Comparison of ENCODE assay signal across 11 cellular contexts in genomic region chr21:44709426-44710293, GRCh38. TPM values are rescaled to one million over a fixed set of nuclear protein-coding genes. Genes with fewer than 3 reads are reported as not detected.
DNase-seq lines count a peak whose midpoint lies in the region; ATAC-seq and TF ChIP-seq lines count a peak whose summit lies in the region.
"Had no signal": no experiment of that assay in that cellular context is flagged by ENCODE, and none has a peak within 500 bp of the region (broad histone marks: within the 10 kb centered on the region; RNA-seq: fewer than 3 reads in every experiment).

No MANE protein-coding gene starts in this region.

- POLR2A ChIA-PET in activated CD4-positive, alpha-beta T cell treated with anti-CD3 and anti-CD28 coated beads for 36 hours (lab: Charles Lee): no interaction called here

- CTCF ChIA-PET in activated CD4-positive, alpha-beta T cell treated with anti-CD3 and anti-CD28 coated beads for 36 hours (lab: Charles Lee): interaction anchor here (0.7 kb wide), 1 partner anchor 62 kb away, joined by 3 read pairs; no protein-coding TSS in a partner anchor

- H3K27me3 Mint-ChIP-seq in activated CD4-positive, alpha-beta T cell treated with anti-CD3 and anti-CD28 coated beads for 36 hours: peaks cover 70% of the 10 kb centered on the region
- H3K27me3 Mint-ChIP-seq in glutamatergic neuron (ENCODE audit: unreplicated experiment): peaks cover 32% of the 10 kb centered on the region

- H3K9me3 Mint-ChIP-seq in activated CD4-positive, alpha-beta T cell treated with anti-CD3 and anti-CD28 coated beads for 36 hours (ENCODE audit: low read depth): peaks cover 8% of the 10 kb centered on the region
- peaks cover 2% of the 10 kb centered on the region for H3K9me3 Mint-ChIP-seq in glutamatergic neuron (ENCODE audit: unreplicated experiment)
- no peaks in the 10 kb centered on the region for H3K9me3 Mint-ChIP-seq in stimulated activated effector memory CD8-positive, alpha-beta T cell treated with anti-CD3 and anti-CD28 coated beads, Interleukin-12 subunit alpha, Interleukin-12 subunit beta, amount 100 ng/mL, for 72 hours

- H3K36me3 Mint-ChIP-seq in activated CD4-positive, alpha-beta T cell treated with anti-CD3 and anti-CD28 coated beads for 36 hours (ENCODE audit: low read depth): peaks cover 11% of the 10 kb centered on the region
- H3K36me3 Mint-ChIP-seq in glutamatergic neuron (ENCODE audit: unreplicated experiment): no peaks in the 10 kb centered on the region
- H3K36me3 Mint-ChIP-seq in stimulated activated effector memory CD8-positive, alpha-beta T cell treated with anti-CD3 and anti-CD28 coated beads, Interleukin-12 subunit alpha, Interleukin-12 subunit beta, amount 100 ng/mL, for 72 hours: no peaks in the 10 kb centered on the region

- H3K4me1 Mint-ChIP-seq in activated CD4-positive, alpha-beta T cell treated with anti-CD3 and anti-CD28 coated beads for 36 hours: peaks cover 22% of the 10 kb centered on the region
- peaks cover 15% of the 10 kb centered on the region for H3K4me1 Mint-ChIP-seq in glutamatergic neuron (ENCODE audit: low read depth, unreplicated experiment)
- peaks cover 26% of the 10 kb centered on the region for H3K4me1 Mint-ChIP-seq in stimulated activated effector memory CD8-positive, alpha-beta T cell treated with anti-CD3 and anti-CD28 coated beads, Interleukin-12 subunit alpha, Interleukin-12 subunit beta, amount 100 ng/mL, for 72 hours

- H3K4me3 Mint-ChIP-seq in activated CD4-positive, alpha-beta T cell treated with anti-CD3 and anti-CD28 coated beads for 36 hours: no peak overlapping the region
- peak overlapping the region; percentile 22 for H3K4me3 Mint-ChIP-seq in glutamatergic neuron (ENCODE audit: unreplicated experiment)
- peak overlapping the region; percentile 28 for H3K4me3 Mint-ChIP-seq in stimulated activated effector memory CD8-positive, alpha-beta T cell treated with anti-CD3 and anti-CD28 coated beads, Interleukin-12 subunit alpha, Interleukin-12 subunit beta, amount 100 ng/mL, for 72 hours

- H3K27ac ChIP-seq in substantia nigra (ENCODE audit: low read depth, low read length, poor library complexity, severe bottlenecking): no peak overlapping the region
- H3K27ac ChIP-seq: psoas muscle, tibial nerve had no signal

- TF ChIP-seq CTCF in glutamatergic neuron (IDR thresholded peaks at IDR 0.05; ENCODE audit: partially characterized antibody, unreplicated experiment): no peak

- H3K27ac Mint-ChIP-seq in activated CD4-positive, alpha-beta T cell treated with anti-CD3 and anti-CD28 coated beads for 36 hours: no peak overlapping the region
- H3K27ac Mint-ChIP-seq in glutamatergic neuron (ENCODE audit: unreplicated experiment): no peak overlapping the region
- H3K27ac Mint-ChIP-seq in stimulated activated effector memory CD8-positive, alpha-beta T cell treated with anti-CD3 and anti-CD28 coated beads, Interleukin-12 subunit alpha, Interleukin-12 subunit beta, amount 100 ng/mL, for 72 hours: no peak overlapping the region

- intact Hi-C loops in activated CD4-positive, alpha-beta T cell treated with anti-CD3 and anti-CD28 coated beads for 36 hours (cut with DNase I, micrococcal nuclease): no loop called here

- ATAC-seq in activated CD4-positive, alpha-beta T cell treated with anti-CD3 and anti-CD28 coated beads for 36 hours: peak; percentile 33
- ATAC-seq in stimulated activated effector memory CD8-positive, alpha-beta T cell treated with anti-CD3 and anti-CD28 coated beads, Interleukin-12 subunit alpha, Interleukin-12 subunit beta, amount 100 ng/mL, for 72 hours: peak; percentile 17
- no peak for ATAC-seq in GM21423 (IDR thresholded peaks at IDR 0.05; ENCODE audit: unreplicated experiment)
- ATAC-seq in HG03469 (IDR thresholded peaks at IDR 0.05; ENCODE audit: unreplicated experiment): no peak

- peak; percentile 33 for DNase-seq in activated CD4-positive, alpha-beta T cell treated with anti-CD3 and anti-CD28 coated beads for 36 hours
- no peak for DNase-seq in activated CD4-positive, alpha-beta T cell treated with anti-CD3 and anti-CD28 coated beads for 1 hour
- DNase-seq in RPMI8226 (peak; percentile 72), glutamatergic neuron (no peak), substantia nigra (lab: John Stamatoyannopoulos, UW) (no peak)
- DNase-seq in stimulated activated effector memory CD8-positive, alpha-beta T cell treated with anti-CD3 and anti-CD28 coated beads, Interleukin-12 subunit alpha, Interleukin-12 subunit beta, amount 100 ng/mL, for 72 hours (ENCODE audit: low spot score in 2 of 2): no peak
- DNase-seq: cerebellar nuclear complex had no signal

RNA-seq across cellular contexts. Expression of gene TSPEAR, which starts 1.7 kb away (rescaled TPM):
- not detected for total RNA-seq in activated CD4-positive, alpha-beta T cell treated with anti-CD3 and anti-CD28 coated beads for 36 hours
- total RNA-seq in glutamatergic neuron (ENCODE audit: unreplicated experiment): not detected
- total RNA-seq: psoas muscle, tibial nerve had no signal

RNA-seq across cellular contexts. Expression of gene KRTAP10-12, which starts 12.7 kb away (rescaled TPM):
- not detected for total RNA-seq in activated CD4-positive, alpha-beta T cell treated with anti-CD3 and anti-CD28 coated beads for 36 hours
- total RNA-seq in glutamatergic neuron (ENCODE audit: unreplicated experiment): not detected
- total RNA-seq: psoas muscle, tibial nerve had no signal

RNA-seq across cellular contexts. Expression of gene KRTAP12-1, which starts 27.7 kb away (rescaled TPM):
- not detected for total RNA-seq in activated CD4-positive, alpha-beta T cell treated with anti-CD3 and anti-CD28 coated beads for 36 hours
- total RNA-seq in glutamatergic neuron (ENCODE audit: unreplicated experiment): not detected
- total RNA-seq: psoas muscle, tibial nerve had no signal

RNA-seq across cellular contexts. Expression of gene KRTAP12-2, which starts 42.9 kb away (rescaled TPM):
- not detected for total RNA-seq in activated CD4-positive, alpha-beta T cell treated with anti-CD3 and anti-CD28 coated beads for 36 hours
- total RNA-seq in glutamatergic neuron (ENCODE audit: unreplicated experiment): not detected
- total RNA-seq: psoas muscle, tibial nerve had no signal

RNA-seq across cellular contexts. Expression of gene KRTAP12-3, which starts 51.9 kb away (rescaled TPM):
- not detected for total RNA-seq in activated CD4-positive, alpha-beta T cell treated with anti-CD3 and anti-CD28 coated beads for 36 hours
- not detected for total RNA-seq in glutamatergic neuron (ENCODE audit: unreplicated experiment)
- total RNA-seq: psoas muscle, tibial nerve had no signal

Comparison
In these comparisons a context has a peak if more than half of its experiments do, and no peak if none do; other contexts are left out.
1. DNase-seq: peak in activated CD4-positive, alpha-beta T cell treated with anti-CD3 and anti-CD28 coated beads for 36 hours (single experiment) and RPMI8226 (single experiment); none in activated CD4-positive, alpha-beta T cell treated with anti-CD3 and anti-CD28 coated beads for 1 hour (single experiment), glutamatergic neuron (single experiment), stimulated activated effector memory CD8-positive, alpha-beta T cell treated with anti-CD3 and anti-CD28 coated beads, Interleukin-12 subunit alpha, Interleukin-12 subunit beta, amount 100 ng/mL, for 72 hours (0 of 2) and substantia nigra (0 of 49).
2. ATAC-seq: peak in activated CD4-positive, alpha-beta T cell treated with anti-CD3 and anti-CD28 coated beads for 36 hours (single experiment) and stimulated activated effector memory CD8-positive, alpha-beta T cell treated with anti-CD3 and anti-CD28 coated beads, Interleukin-12 subunit alpha, Interleukin-12 subunit beta, amount 100 ng/mL, for 72 hours (single experiment); none in GM21423 (single experiment) and HG03469 (single experiment).